Comparison of ENCODE assay signal across 1 cellular context in the genomic region with DNA sequence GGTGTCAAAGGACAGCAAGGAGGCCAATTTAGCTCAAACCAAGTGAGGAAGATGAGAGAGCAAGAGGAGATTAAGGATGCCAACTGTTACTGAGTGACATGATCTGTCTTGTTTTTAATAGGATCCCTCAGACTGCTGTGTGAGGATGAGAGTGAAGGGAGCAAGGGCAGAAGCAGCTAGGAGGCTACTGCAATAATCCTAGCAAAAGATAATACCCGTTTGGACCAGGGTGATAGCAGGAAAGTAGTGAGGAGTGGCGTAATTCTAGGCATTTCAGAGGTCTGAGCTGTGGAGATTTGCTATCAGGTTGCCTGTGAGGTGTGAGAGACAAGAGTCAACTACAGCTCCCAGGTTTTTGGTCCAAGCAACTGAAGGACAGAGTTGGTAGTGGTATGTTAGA.
A peak's percentile ranks its signal among the peaks of the same experiment; 100 is the strongest.
TF ChIP-seq lines count a peak whose summit lies in the region.

No MANE protein-coding gene starts in this region.

TF ChIP-seq in K562, 482 proteins besides CTCF, POLR2A, EP300 and RAD21 (continued from another document and continues in another):
- TF ChIP-seq, protein P1, sequence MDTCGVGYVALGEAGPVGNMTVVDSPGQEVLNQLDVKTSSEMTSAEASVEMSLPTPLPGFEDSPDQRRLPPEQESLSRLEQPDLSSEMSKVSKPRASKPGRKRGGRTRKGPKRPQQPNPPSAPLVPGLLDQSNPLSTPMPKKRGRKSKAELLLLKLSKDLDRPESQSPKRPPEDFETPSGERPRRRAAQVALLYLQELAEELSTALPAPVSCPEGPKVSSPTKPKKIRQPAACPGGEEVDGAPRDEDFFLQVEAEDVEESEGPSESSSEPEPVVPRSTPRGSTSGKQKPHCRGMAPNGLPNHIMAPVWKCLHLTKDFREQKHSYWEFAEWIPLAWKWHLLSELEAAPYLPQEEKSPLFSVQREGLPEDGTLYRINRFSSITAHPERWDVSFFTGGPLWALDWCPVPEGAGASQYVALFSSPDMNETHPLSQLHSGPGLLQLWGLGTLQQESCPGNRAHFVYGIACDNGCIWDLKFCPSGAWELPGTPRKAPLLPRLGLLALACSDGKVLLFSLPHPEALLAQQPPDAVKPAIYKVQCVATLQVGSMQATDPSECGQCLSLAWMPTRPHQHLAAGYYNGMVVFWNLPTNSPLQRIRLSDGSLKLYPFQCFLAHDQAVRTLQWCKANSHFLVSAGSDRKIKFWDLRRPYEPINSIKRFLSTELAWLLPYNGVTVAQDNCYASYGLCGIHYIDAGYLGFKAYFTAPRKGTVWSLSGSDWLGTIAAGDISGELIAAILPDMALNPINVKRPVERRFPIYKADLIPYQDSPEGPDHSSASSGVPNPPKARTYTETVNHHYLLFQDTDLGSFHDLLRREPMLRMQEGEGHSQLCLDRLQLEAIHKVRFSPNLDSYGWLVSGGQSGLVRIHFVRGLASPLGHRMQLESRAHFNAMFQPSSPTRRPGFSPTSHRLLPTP (IDR thresholded peaks at IDR 0.05; ENCODE audit: borderline replicate concordance, extremely low read depth, insufficient read length), result no peak
- no peak; the same call in 1 of the 2 replicates for TF ChIP-seq TRIM28 (IDR thresholded peaks at IDR 0.05)
- TF ChIP-seq GATAD2A (IDR thresholded peaks at IDR 0.05), result peak; percentile 84; the same call in 1 of the 2 replicates
- no peak for TF ChIP-seq SREBF2 (CRISPR knock-in tag; IDR thresholded peaks at IDR 0.05)
- no peak for TF ChIP-seq ZNF282 (CRISPR knock-in tag; IDR thresholded peaks at IDR 0.05)
- peak; percentile 96 for TF ChIP-seq TAL1 (IDR thresholded peaks at IDR 0.05)
- TF ChIP-seq, protein P2, sequence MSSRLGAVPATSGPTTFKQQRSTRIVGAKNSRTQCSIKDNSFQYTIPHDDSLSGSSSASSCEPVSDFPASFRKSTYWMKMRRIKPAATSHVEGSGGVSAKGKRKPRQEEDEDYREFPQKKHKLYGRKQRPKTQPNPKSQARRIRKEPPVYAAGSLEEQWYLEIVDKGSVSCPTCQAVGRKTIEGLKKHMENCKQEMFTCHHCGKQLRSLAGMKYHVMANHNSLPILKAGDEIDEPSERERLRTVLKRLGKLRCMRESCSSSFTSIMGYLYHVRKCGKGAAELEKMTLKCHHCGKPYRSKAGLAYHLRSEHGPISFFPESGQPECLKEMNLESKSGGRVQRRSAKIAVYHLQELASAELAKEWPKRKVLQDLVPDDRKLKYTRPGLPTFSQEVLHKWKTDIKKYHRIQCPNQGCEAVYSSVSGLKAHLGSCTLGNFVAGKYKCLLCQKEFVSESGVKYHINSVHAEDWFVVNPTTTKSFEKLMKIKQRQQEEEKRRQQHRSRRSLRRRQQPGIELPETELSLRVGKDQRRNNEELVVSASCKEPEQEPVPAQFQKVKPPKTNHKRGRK (tag; IDR thresholded peaks at IDR 0.05), result no peak
- TF ChIP-seq DIDO1 (tag; IDR thresholded peaks at IDR 0.05; ENCODE audit: low read depth), result no peak
- TF ChIP-seq, protein P3, sequence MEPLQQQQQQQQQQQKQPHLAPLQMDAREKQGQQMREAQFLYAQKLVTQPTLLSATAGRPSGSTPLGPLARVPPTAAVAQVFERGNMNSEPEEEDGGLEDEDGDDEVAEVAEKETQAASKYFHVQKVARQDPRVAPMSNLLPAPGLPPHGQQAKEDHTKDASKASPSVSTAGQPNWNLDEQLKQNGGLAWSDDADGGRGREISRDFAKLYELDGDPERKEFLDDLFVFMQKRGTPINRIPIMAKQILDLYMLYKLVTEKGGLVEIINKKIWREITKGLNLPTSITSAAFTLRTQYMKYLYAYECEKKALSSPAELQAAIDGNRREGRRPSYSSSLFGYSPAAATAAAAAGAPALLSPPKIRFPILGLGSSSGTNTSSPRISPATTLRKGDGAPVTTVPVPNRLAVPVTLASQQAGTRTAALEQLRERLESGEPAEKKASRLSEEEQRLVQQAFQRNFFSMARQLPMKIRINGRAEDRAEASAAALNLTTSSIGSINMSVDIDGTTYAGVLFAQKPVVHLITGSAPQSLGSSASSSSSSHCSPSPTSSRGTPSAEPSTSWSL (CRISPR knock-in tag; IDR thresholded peaks at IDR 0.05; ENCODE audit: borderline replicate concordance), result no peak
- no peak for TF ChIP-seq BCL6 (CRISPR knock-in tag; IDR thresholded peaks at IDR 0.05)
- TF ChIP-seq MEF2A (IDR thresholded peaks at IDR 0.05; ENCODE audit: control insufficient read depth, low read depth, low read length), result no peak
- TF ChIP-seq C11orf30 (IDR thresholded peaks at IDR 0.05; ENCODE audit: low read depth), result no peak
- TF ChIP-seq, protein P4, sequence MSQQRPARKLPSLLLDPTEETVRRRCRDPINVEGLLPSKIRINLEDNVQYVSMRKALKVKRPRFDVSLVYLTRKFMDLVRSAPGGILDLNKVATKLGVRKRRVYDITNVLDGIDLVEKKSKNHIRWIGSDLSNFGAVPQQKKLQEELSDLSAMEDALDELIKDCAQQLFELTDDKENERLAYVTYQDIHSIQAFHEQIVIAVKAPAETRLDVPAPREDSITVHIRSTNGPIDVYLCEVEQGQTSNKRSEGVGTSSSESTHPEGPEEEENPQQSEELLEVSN (IDR thresholded peaks at IDR 0.05; ENCODE audit: borderline replicate concordance in 1 of 2, extremely low read depth in 1 of 2, insufficient read depth in 1 of 2, insufficient read length in 1 of 2, low read depth in 1 of 2, low read length in 1 of 2, poor library complexity in 1 of 2, severe bottlenecking in 1 of 2), result no peak
- peak; percentile 85 for TF ChIP-seq KLF16 (IDR thresholded peaks at IDR 0.05)
- TF ChIP-seq ZNF830 (CRISPR knock-in tag; IDR thresholded peaks at IDR 0.05), result no peak
- TF ChIP-seq SMAD3 (CRISPR knock-in tag; conservative IDR thresholded peaks at IDR 0.05), result no peak
- no peak for TF ChIP-seq HMG20B (CRISPR knock-in tag; IDR thresholded peaks at IDR 0.05)
- TF ChIP-seq, protein P5, sequence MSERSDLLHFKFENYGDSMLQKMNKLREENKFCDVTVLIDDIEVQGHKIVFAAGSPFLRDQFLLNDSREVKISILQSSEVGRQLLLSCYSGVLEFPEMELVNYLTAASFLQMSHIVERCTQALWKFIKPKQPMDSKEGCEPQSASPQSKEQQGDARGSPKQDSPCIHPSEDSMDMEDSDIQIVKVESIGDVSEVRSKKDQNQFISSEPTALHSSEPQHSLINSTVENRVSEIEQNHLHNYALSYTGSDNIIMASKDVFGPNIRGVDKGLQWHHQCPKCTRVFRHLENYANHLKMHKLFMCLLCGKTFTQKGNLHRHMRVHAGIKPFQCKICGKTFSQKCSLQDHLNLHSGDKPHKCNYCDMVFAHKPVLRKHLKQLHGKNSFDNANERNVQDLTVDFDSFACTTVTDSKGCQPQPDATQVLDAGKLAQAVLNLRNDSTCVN (CRISPR knock-in tag; IDR thresholded peaks at IDR 0.05), result no peak
- TF ChIP-seq RFX5 (IDR thresholded peaks at IDR 0.05; ENCODE audit: low read depth, low read length), result no peak
- TF ChIP-seq ZNF347 (CRISPR knock-in tag; IDR thresholded peaks at IDR 0.05; ENCODE audit: low read depth), result no peak
- TF ChIP-seq HNRNPL (IDR thresholded peaks at IDR 0.05; ENCODE audit: low read depth, low read length), result no peak
- no peak for TF ChIP-seq ZNF408 (CRISPR knock-in tag; IDR thresholded peaks at IDR 0.05; ENCODE audit: low read depth)
- TF ChIP-seq GTF2F1 (IDR thresholded peaks at IDR 0.05; ENCODE audit: low read depth, low read length), result no peak
- no peak for TF ChIP-seq MXI1 (IDR thresholded peaks at IDR 0.05; ENCODE audit: low read depth, low read length)
- no peak for TF ChIP-seq DACH1 (IDR thresholded peaks at IDR 0.05; ENCODE audit: partially characterized antibody)
- TF ChIP-seq, protein P6, sequence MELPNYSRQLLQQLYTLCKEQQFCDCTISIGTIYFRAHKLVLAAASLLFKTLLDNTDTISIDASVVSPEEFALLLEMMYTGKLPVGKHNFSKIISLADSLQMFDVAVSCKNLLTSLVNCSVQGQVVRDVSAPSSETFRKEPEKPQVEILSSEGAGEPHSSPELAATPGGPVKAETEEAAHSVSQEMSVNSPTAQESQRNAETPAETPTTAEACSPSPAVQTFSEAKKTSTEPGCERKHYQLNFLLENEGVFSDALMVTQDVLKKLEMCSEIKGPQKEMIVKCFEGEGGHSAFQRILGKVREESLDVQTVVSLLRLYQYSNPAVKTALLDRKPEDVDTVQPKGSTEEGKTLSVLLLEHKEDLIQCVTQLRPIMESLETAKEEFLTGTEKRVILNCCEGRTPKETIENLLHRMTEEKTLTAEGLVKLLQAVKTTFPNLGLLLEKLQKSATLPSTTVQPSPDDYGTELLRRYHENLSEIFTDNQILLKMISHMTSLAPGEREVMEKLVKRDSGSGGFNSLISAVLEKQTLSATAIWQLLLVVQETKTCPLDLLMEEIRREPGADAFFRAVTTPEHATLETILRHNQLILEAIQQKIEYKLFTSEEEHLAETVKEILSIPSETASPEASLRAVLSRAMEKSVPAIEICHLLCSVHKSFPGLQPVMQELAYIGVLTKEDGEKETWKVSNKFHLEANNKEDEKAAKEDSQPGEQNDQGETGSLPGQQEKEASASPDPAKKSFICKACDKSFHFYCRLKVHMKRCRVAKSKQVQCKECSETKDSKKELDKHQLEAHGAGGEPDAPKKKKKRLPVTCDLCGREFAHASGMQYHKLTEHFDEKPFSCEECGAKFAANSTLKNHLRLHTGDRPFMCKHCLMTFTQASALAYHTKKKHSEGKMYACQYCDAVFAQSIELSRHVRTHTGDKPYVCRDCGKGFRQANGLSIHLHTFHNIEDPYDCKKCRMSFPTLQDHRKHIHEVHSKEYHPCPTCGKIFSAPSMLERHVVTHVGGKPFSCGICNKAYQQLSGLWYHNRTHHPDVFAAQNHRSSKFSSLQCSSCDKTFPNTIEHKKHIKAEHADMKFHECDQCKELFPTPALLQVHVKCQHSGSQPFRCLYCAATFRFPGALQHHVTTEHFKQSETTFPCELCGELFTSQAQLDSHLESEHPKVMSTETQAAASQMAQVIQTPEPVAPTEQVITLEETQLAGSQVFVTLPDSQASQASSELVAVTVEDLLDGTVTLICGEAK (IDR thresholded peaks at IDR 0.05), result no peak
- TF ChIP-seq, protein P6 (CRISPR knock-in tag; IDR thresholded peaks at IDR 0.05), result no peak
- TF ChIP-seq HEY1 (CRISPR knock-in tag; IDR thresholded peaks at IDR 0.05; ENCODE audit: borderline replicate concordance), result no peak
- no peak for TF ChIP-seq ZNF133 (CRISPR knock-in tag; IDR thresholded peaks at IDR 0.05)
- TF ChIP-seq ZNF239 (CRISPR knock-in tag; IDR thresholded peaks at IDR 0.05), result no peak
- TF ChIP-seq, protein P7, sequence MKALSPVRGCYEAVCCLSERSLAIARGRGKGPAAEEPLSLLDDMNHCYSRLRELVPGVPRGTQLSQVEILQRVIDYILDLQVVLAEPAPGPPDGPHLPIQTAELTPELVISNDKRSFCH (CRISPR knock-in tag; IDR thresholded peaks at IDR 0.05), result no peak
- TF ChIP-seq, protein P7 (tag; IDR thresholded peaks at IDR 0.05), result no peak
- peak; percentile 97 for TF ChIP-seq SMARCA4 (IDR thresholded peaks at IDR 0.05)
- no peak for TF ChIP-seq PYGO2 (tag; IDR thresholded peaks at IDR 0.05)
- TF ChIP-seq MTA3 (IDR thresholded peaks at IDR 0.05; ENCODE audit: borderline replicate concordance), result no peak
- TF ChIP-seq MYBL2 (IDR thresholded peaks at IDR 0.05; ENCODE audit: low read depth), result no peak
- TF ChIP-seq MYBL2 (CRISPR knock-in tag; IDR thresholded peaks at IDR 0.05; ENCODE audit: borderline replicate concordance), result no peak
- TF ChIP-seq TBL1XR1 (IDR thresholded peaks at IDR 0.05; ENCODE audit: low read length in 2 of 2), result peak in 1 of 2 experiments; percentile 86; a peak in 3 of 4 replicates
- TF ChIP-seq HNRNPK (IDR thresholded peaks at IDR 0.05; ENCODE audit: low read depth, low read length, poor library complexity, severe bottlenecking), result no peak
- TF ChIP-seq, protein P8, sequence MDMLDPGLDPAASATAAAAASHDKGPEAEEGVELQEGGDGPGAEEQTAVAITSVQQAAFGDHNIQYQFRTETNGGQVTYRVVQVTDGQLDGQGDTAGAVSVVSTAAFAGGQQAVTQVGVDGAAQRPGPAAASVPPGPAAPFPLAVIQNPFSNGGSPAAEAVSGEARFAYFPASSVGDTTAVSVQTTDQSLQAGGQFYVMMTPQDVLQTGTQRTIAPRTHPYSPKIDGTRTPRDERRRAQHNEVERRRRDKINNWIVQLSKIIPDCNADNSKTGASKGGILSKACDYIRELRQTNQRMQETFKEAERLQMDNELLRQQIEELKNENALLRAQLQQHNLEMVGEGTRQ (CRISPR knock-in tag; IDR thresholded peaks at IDR 0.05), result no peak
- TF ChIP-seq ZNF583 (CRISPR knock-in tag; IDR thresholded peaks at IDR 0.05), result no peak
- TF ChIP-seq, protein P9, sequence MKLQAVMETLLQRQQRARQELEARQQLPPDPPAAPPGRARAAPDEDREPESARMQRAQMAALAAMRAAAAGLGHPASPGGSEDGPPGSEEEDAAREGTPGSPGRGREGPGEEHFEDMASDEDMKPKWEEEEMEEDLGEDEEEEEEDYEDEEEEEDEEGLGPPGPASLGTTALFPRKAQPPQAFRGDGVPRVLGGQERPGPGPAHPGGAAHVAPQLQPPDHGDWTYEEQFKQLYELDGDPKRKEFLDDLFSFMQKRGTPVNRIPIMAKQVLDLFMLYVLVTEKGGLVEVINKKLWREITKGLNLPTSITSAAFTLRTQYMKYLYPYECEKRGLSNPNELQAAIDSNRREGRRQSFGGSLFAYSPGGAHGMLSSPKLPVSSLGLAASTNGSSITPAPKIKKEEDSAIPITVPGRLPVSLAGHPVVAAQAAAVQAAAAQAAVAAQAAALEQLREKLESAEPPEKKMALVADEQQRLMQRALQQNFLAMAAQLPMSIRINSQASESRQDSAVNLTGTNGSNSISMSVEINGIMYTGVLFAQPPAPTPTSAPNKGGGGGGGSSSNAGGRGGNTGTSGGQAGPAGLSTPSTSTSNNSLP (IDR thresholded peaks at IDR 0.05; ENCODE audit: borderline replicate concordance, low read depth, low read length), result no peak; the same call in 1 of the 2 replicates
- TF ChIP-seq RBM17 (IDR thresholded peaks at IDR 0.05; ENCODE audit: borderline replicate concordance, low read depth, low read length), result no peak
- TF ChIP-seq ZNF551 (CRISPR knock-in tag; IDR thresholded peaks at IDR 0.05), result no peak
